In the genomic region with DNA sequence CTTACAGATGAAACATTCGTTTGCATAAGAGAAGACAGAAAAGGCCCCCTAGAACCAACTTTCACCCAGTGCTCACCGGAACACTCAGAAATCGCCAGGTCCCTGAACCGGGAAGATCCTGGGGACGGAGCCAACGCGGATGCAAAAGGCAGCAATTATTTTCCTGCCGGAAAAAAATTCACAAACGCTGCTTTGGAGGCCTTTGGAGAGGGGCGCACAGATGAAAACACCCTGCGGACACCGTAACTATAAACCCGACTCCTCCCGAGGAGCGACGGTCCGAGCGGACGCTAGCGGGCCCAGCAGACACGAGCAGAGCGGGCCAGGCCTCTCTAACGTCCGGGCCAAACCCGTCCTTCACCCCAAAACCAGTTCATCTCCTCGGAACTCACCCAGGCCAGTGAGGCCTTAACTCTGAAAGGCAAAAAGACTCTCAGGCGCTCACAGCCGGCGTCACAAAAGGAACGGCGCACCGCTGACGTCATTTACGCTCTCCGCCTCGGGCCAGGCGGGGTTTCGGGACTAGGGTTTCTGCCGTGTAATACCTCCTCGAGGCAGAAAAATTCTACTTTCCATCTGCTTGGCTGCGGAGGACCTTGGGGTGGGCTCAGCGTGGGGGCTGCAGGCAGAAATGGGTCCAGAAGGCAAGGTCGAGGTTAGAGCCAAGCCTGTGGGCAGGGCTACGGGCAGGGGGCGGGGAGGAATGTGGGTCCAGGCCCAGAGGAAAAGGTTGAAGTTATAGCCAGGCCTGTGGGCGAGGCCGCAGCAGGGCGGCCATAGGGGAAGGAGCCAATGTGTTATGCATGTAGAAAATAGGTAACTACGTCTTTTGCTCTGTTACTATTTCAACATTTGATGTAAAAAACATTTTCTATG, we compare ENCODE assay signal across 8 cellular contexts. TPM values are rescaled to one million over a fixed set of nuclear protein-coding genes. Genes with fewer than 3 reads are reported as not detected.
A peak's percentile ranks its signal among the peaks of the same experiment; 100 is the strongest.
DNase-seq lines count a peak whose midpoint lies in the region; ATAC-seq and TF ChIP-seq lines count a peak whose summit lies in the region.

TSS of gene ZNF426 (minus strand) at position 463 of the 876 bp plus-strand sequence. CDS start 2,413 bp downstream, outside the sequence.

- ATAC-seq in GM19395 (IDR thresholded peaks at IDR 0.05; ENCODE audit: unreplicated experiment) (peak; percentile 78), natural killer cell (peak; percentile 93 to 95 (median 95))
- ATAC-seq in stimulated activated naive B cell treated with anti-CD40 and anti-IgM and Interleukin-4, amounts not matched to agents 10 μg/mL and 1 μg/mL and 100 μg/mL, for 72 hours (replicated peaks), result peak; percentile 97 to 98

- 0 out of 2 replicates have a peak, but pooled peaks have one; percentile 19 for TF ChIP-seq POLR2A in Raji (IDR thresholded peaks at IDR 0.05; ENCODE audit: insufficient read depth, low read depth, low read length)

- intact Hi-C loops in natural killer cell (cut with micrococcal nuclease), result loop anchor here (1.0 kb wide), 1 partner anchor 46 kb away; the partner anchor contains the start of gene ZNF121

- peak within 1 kb of the TSS; percentile 97 to 99 for H3K27ac Mint-ChIP-seq in natural killer cell
- peak within 1 kb of the TSS; percentile 98 for H3K27ac Mint-ChIP-seq in stimulated activated naive B cell treated with anti-CD40 and anti-IgM and Interleukin-4, amounts not matched to agents 10 μg/mL and 1 μg/mL and 100 μg/mL, for 72 hours

- peaks cover 21% of the 10 kb centered on the region for H3K36me3 Mint-ChIP-seq in natural killer cell
- peaks cover 47 to 55% of the 10 kb centered on the region in 2 donors for H3K36me3 Mint-ChIP-seq in stimulated activated naive B cell treated with anti-CD40 and anti-IgM and Interleukin-4, amounts not matched to agents 10 μg/mL and 1 μg/mL and 100 μg/mL, for 72 hours

- peak; percentile 92 for DNase-seq in Ammon's horn (ENCODE audit: low spot score)
- DNase-seq in Jurkat, Clone E6-1 (ENCODE audit: low read depth, low spot score), result peak; percentile 74
- DNase-seq in activated effector memory CD4-positive, alpha-beta T cell treated with Interleukin-2 at 50 U/mL for 16 hours, result peak; percentile 69
- peak; percentile 94 for DNase-seq in fibroblast of pulmonary artery (ENCODE audit: low read depth)
- peak; percentile 86 for DNase-seq in natural killer cell
- peak; percentile 87 for DNase-seq in stimulated activated naive B cell treated with anti-CD40 and anti-IgM and Interleukin-4, amounts not matched to agents 10 μg/mL and 1 μg/mL and 100 μg/mL, for 72 hours

- H3K9me3 Mint-ChIP-seq in natural killer cell, result peaks cover 2 to 5% of the 10 kb centered on the region in 2 donors
- peaks cover 14 to 16% of the 10 kb centered on the region in 2 donors for H3K9me3 Mint-ChIP-seq in stimulated activated naive B cell treated with anti-CD40 and anti-IgM and Interleukin-4, amounts not matched to agents 10 μg/mL and 1 μg/mL and 100 μg/mL, for 72 hours

- TF ChIP-seq CTCF in fibroblast of pulmonary artery (IDR thresholded peaks at IDR 0.05; ENCODE audit: low read length, missing control alignments), result no peak
- no peak for TF ChIP-seq CTCF in natural killer cell (IDR thresholded peaks at IDR 0.05)

- H3K4me3 ChIP-seq in Jurkat, Clone E6-1 (ENCODE audit: low read length), result peak within 1 kb of the TSS; percentile 64
- peak within 1 kb of the TSS; percentile 83 for H3K4me3 ChIP-seq in fibroblast of pulmonary artery (replicated peaks; ENCODE audit: low read depth, low read length)

- peaks cover 17 to 33% of the 10 kb centered on the region in 2 donors for H3K4me1 Mint-ChIP-seq in natural killer cell
- H3K4me1 Mint-ChIP-seq in stimulated activated naive B cell treated with anti-CD40 and anti-IgM and Interleukin-4, amounts not matched to agents 10 μg/mL and 1 μg/mL and 100 μg/mL, for 72 hours, result peaks cover 14 to 21% of the 10 kb centered on the region in 2 donors

- peak within 1 kb of the TSS; percentile 94 for H3K4me3 Mint-ChIP-seq in natural killer cell
- peak within 1 kb of the TSS; percentile 92 to 93 for H3K4me3 Mint-ChIP-seq in stimulated activated naive B cell treated with anti-CD40 and anti-IgM and Interleukin-4, amounts not matched to agents 10 μg/mL and 1 μg/mL and 100 μg/mL, for 72 hours

- peaks cover 0 to 2% of the 10 kb centered on the region in 2 donors for H3K27me3 Mint-ChIP-seq in natural killer cell (ENCODE audit: low read depth in 2 of 2)
- no peaks in the 10 kb centered on the region for H3K27me3 Mint-ChIP-seq in stimulated activated naive B cell treated with anti-CD40 and anti-IgM and Interleukin-4, amounts not matched to agents 10 μg/mL and 1 μg/mL and 100 μg/mL, for 72 hours

RNA-seq across cellular contexts. Expression of gene ZNF426, which starts in this region (rescaled TPM):
- polyA plus RNA-seq in Jurkat, Clone E6-1 (2012; ENCODE audit: insufficient read depth, insufficient read length), result not detected
- total RNA-seq in natural killer cell, result 10 to 100 TPM; 14.1 to 17.3 (median 14.4) TPM

Comparison
In these comparisons a context has a peak if more than half of its experiments do, and no peak if none do; other contexts are left out.
1. Peak in every context shown above with its lines: DNase-seq, ATAC-seq and H3K4me3 ChIP-seq.